14 cellular contexts compared by ENCODE assay signal in genomic region chrX:31237189-31237588, GRCh38.
A peak's percentile ranks its signal among the peaks of the same experiment; 100 is the strongest.
DNase-seq lines count a peak whose midpoint lies in the region; ATAC-seq, FAIRE-seq and TF ChIP-seq lines count a peak whose summit lies in the region.
"Had no signal": no experiment of that assay in that cellular context is flagged by ENCODE, and none has a peak within 500 bp of the region (broad histone marks: within the 10 kb centered on the region; RNA-seq: fewer than 3 reads in every experiment).

No MANE protein-coding gene starts in this region.

- H3K4me3 Mint-ChIP-seq in memory B cell: no peak overlapping the region

- H3K36me3 Mint-ChIP-seq in memory B cell: no peaks in the 10 kb centered on the region

- H3K27ac Mint-ChIP-seq in memory B cell: peak overlapping the region; percentile 67

- peaks cover 0 to 4% (median 0%) of the 10 kb centered on the region in 9 donors for H3K36me3 ChIP-seq in heart right ventricle
- H3K36me3 ChIP-seq: BLaER1 treated with 17β-estradiol and CSF1 and Interleukin-3, amounts not matched to agents 10 nM and 100 nM had no signal

- intact Hi-C loops in heart right ventricle (cut with DNase I): no loop called here

- no peak overlapping the region for H3K4me3 ChIP-seq in heart right ventricle
- H3K4me3 ChIP-seq: BLaER1 treated with 17β-estradiol and CSF1 and Interleukin-3, amounts not matched to agents 10 nM and 100 nM had no signal

- TF ChIP-seq POLR2A in H54 (IDR thresholded peaks at IDR 0.05; ENCODE audit: low read depth, low read length): no peak

- H3K9me3 ChIP-seq in heart right ventricle: no peaks in the 10 kb centered on the region
- H3K9me3 ChIP-seq: BLaER1 treated with 17β-estradiol and CSF1 and Interleukin-3, amounts not matched to agents 10 nM and 100 nM had no signal

- H3K27me3 Mint-ChIP-seq in memory B cell: no peaks in the 10 kb centered on the region

- ATAC-seq in GM18907 (IDR thresholded peaks at IDR 0.05; ENCODE audit: unreplicated experiment) (peak; percentile 47), GM21737 (IDR thresholded peaks at IDR 0.05; ENCODE audit: unreplicated experiment) (peak; percentile 49), HG03354 (IDR thresholded peaks at IDR 0.05; ENCODE audit: poor library complexity, severe bottlenecking, unreplicated experiment) (peak; percentile 77), memory B cell (ENCODE audit: low read depth) (peak; percentile 48), heart right ventricle (no peak)

- no peak for TF ChIP-seq CTCF in heart right ventricle (IDR thresholded peaks at IDR 0.05)

- no peaks in the 10 kb centered on the region for H3K9me3 Mint-ChIP-seq in memory B cell

- WGBS in heart right ventricle, 2 donors: 96% methylated on average over 1 of the region's 1 CpG

- H3K4me1 ChIP-seq in heart right ventricle: peaks cover 0 to 4% (median 0%) of the 10 kb centered on the region in 9 donors

- peaks cover 13% of the 10 kb centered on the region for H3K4me1 Mint-ChIP-seq in memory B cell

- H3K27me3 ChIP-seq in heart right ventricle: peaks cover 0 to 15% (median 0%) of the 10 kb centered on the region in 7 donors

- FAIRE-seq in H54 (lab: Jason Lieb, UNC): no peak
- FAIRE-seq: keratinocyte had no signal

- H3K27ac ChIP-seq in heart right ventricle: no peak overlapping the region
- H3K27ac ChIP-seq: BLaER1 treated with 17β-estradiol and CSF1 and Interleukin-3, amounts not matched to agents 10 nM and 100 nM; KMS-11 had no signal

- DNase-seq in memory B cell (ENCODE audit: low spot score in 2 of 2): no peak
- DNase-seq in central memory CD4-positive, alpha-beta T cell: no peak
- DNase-seq in 8988T: no peak
- DNase-seq in H54 (ENCODE audit: insufficient read length, low spot score): no peak
- DNase-seq in heart right ventricle: no peak
- DNase-seq: activated CD4-positive, alpha-beta T cell treated with anti-CD3 and anti-CD28 coated beads for 4 hours; foreskin melanocyte; NCI-H187 treated with DMSO at 0.1 percent for 48 hours had no signal

Comparison
In these comparisons a context has a peak if more than half of its experiments do, and no peak if none do; other contexts are left out.
1. ATAC-seq: peak in GM18907 (single experiment), GM21737 (single experiment), HG03354 (single experiment) and memory B cell (single experiment); none in heart right ventricle (0 of 8).